17 cellular contexts compared by ENCODE assay signal in genomic region chr2:180707175-180707866, GRCh38.
A peak's percentile ranks its signal among the peaks of the same experiment; 100 is the strongest.
DNase-seq lines count a peak whose midpoint lies in the region; ATAC-seq, FAIRE-seq and TF ChIP-seq lines count a peak whose summit lies in the region.
"Had no signal": no experiment of that assay in that cellular context is flagged by ENCODE, and none has a peak within 500 bp of the region (broad histone marks: within the 10 kb centered on the region; RNA-seq: fewer than 3 reads in every experiment).

No MANE protein-coding gene starts in this region.

- peak overlapping the region in 1 of 2 experiments; percentile 10; a peak in 1 of 6 replicates for H3K27ac ChIP-seq in A549
- no peak overlapping the region for H3K27ac ChIP-seq in HCT116 (ENCODE audit: low read depth, low read length)
- H3K27ac ChIP-seq: HL-60, PC-9, SJSA1 had no signal

- H3K4me2 ChIP-seq in A549 (peak overlapping the region; percentile 9; the same call in 1 of the 3 replicates), HCT116 (ENCODE audit: low read length) (peak overlapping the region; percentile 12; the same call in 1 of the 2 replicates)
- H3K4me2 ChIP-seq: PC-9 had no signal

- no peaks in the 10 kb centered on the region for H3K36me3 ChIP-seq in HCT116 (ENCODE audit: control insufficient read depth in 1 of 2, insufficient read depth in 2 of 2, low read length in 2 of 2)
- H3K36me3 ChIP-seq: BE2C, HAP-1, SJSA1 had no signal

- BruUV-seq in HCT116 (replicated peaks; lab: Mats Ljungman, UMichigan): no TSS peak

- no peak for TF ChIP-seq EP300 in A549 (IDR thresholded peaks at IDR 0.05)

- no peaks in the 10 kb centered on the region for H4K20me1 ChIP-seq in HCT116 (ENCODE audit: insufficient read depth)

- intact Hi-C loops in HCT116 (cut with micrococcal nuclease): no loop called here
- intact Hi-C loops in left colon (cut with DNase I, micrococcal nuclease): no loop called here

- no peak for TF ChIP-seq RAD21 in A549 (conservative IDR thresholded peaks at IDR 0.05 in 1 of 2, IDR thresholded peaks at IDR 0.05 in 1 of 2)
- TF ChIP-seq RAD21 in HCT116 (IDR thresholded peaks at IDR 0.05; ENCODE audit: low read depth): no peak

- RAD21 ChIA-PET in HCT116 (lab: Charles Lee; ENCODE audit: low non-redundant PET in 1 of 2, low total read pairs in 2 of 2, uncharacterized antibody in 2 of 2, unreplicated experiment in 2 of 2): no interaction called here

- FAIRE-seq in A549 (lab: Jason Lieb, UNC): no peak
- FAIRE-seq: HTR-8/SVneo had no signal

- no peak overlapping the region for H2AFZ ChIP-seq in HCT116 (ENCODE audit: low read depth, low read length, poor library complexity, severe bottlenecking)

- H3K4me3 ChIP-seq in A549 (no peak overlapping the region), HCT116 (replicated peaks in 1 of 2; ENCODE audit: low read depth in 1 of 2, low read length in 2 of 2) (no peak overlapping the region)
- H3K4me3 ChIP-seq: HAP-1, PC-9, SJSA1 had no signal

- no peak for TF ChIP-seq POLR2A in A549 (IDR thresholded peaks at IDR 0.05; ENCODE audit: low read length)
- no peak for TF ChIP-seq POLR2A in HCT116 (IDR thresholded peaks at IDR 0.05; ENCODE audit: borderline replicate concordance, extremely low read depth, insufficient read depth, insufficient read length)

- TF ChIP-seq CTCF in A549 (IDR thresholded peaks at IDR 0.05) (no peak), HCT116 (IDR thresholded peaks at IDR 0.05 in 2 of 3, conservative IDR thresholded peaks at IDR 0.05 in 1 of 3; ENCODE audit: borderline replicate concordance in 1 of 3, insufficient read depth in 1 of 3, low read depth in 2 of 3, low read length in 2 of 3) (no peak), GM10266 (IDR thresholded peaks at IDR 0.05; ENCODE audit: control insufficient read depth, insufficient read depth, low read depth, missing control alignments) (no peak)

- peaks cover 4% of the 10 kb centered on the region; the same call in 1 of the 2 replicates for H3K9me2 ChIP-seq in HCT116 (ENCODE audit: insufficient read depth)

- CTCF ChIA-PET in A549 (lab: Yijun Ruan, JAX): interaction anchor here (0.7 to 1.5 kb wide), 4 partner anchors 9 to 273 kb away, joined by 3 to 5 read pairs (median 4); partner anchors contain the start of gene UBE2E3
- CTCF ChIA-PET in HCT116 (lab: Charles Lee): no interaction called here

- H3K9me3 ChIP-seq in A549 (no peaks in the 10 kb centered on the region), HCT116 (ENCODE audit: control insufficient read depth in 1 of 2, insufficient read depth in 1 of 2, low read depth in 1 of 2, low read length in 2 of 2) (no peaks in the 10 kb centered on the region; a peak in 2 of 4 replicates)
- H3K9me3 ChIP-seq: BE2C, HAP-1, SJSA1 had no signal

- no peaks in the 10 kb centered on the region for H3K79me2 ChIP-seq in HCT116 (ENCODE audit: insufficient read depth, low read length)

- peaks cover 23% of the 10 kb centered on the region; the same call in 2 of the 3 replicates for H3K4me1 ChIP-seq in A549
- peaks cover 0 to 7% of the 10 kb centered on the region in 2 experiments; a peak in 2 of 4 replicates for H3K4me1 ChIP-seq in HCT116 (ENCODE audit: control insufficient read depth in 1 of 2, insufficient read depth in 2 of 2, low read length in 2 of 2)
- H3K4me1 ChIP-seq: BE2C, HAP-1 had no signal

- WGBS in A549 (ENCODE audit: missing lambda C conversion rate): 55% methylated on average over 3 of the region's 3 CpGs

- H3K9ac ChIP-seq in HCT116 (ENCODE audit: low read length): no peak overlapping the region

- no peak for ATAC-seq in A549
- ATAC-seq in HCT116: no peak
- peak; percentile 89 for ATAC-seq in left colon
- no peak for ATAC-seq in GM21515 (IDR thresholded peaks at IDR 0.05; ENCODE audit: unreplicated experiment)

- DNase-seq in A549 (ENCODE audit: low read depth in 1 of 2, low spot score in 1 of 2) (no peak), HCT116 (ENCODE audit: low read depth, low spot score) (no peak), NOMO-1 (lab: John Stamatoyannopoulos, UW; ENCODE audit: unreplicated experiment in 2 of 2) (peak; percentile 71 to 80), left colon (no peak), GM10266 (ENCODE audit: extremely low spot score) (no peak), T-helper 2 cell (no peak)
- DNase-seq in activated CD4-positive, alpha-beta T cell treated with anti-CD3 and anti-CD28 coated beads, Interleukin-2, amount 50 U/mL, for 48 hours: no peak
- DNase-seq: BE2C; CD4-positive, alpha-beta T cell; NK-92 treated with Interleukin-12 subunit alpha and Interleukin-12 subunit beta, amount 100 ng/mL, for 24 hours; T-helper 1 cell had no signal

- H3K27me3 ChIP-seq in HCT116 (ENCODE audit: insufficient read depth, low read length): no peaks in the 10 kb centered on the region
- H3K27me3 ChIP-seq: BE2C, SJSA1 had no signal

- POLR2A ChIA-PET in A549 (lab: Yijun Ruan, JAX): no interaction called here
- POLR2A ChIA-PET in HCT116 (lab: Charles Lee): no interaction called here

TF ChIP-seq in A549, 52 proteins besides CTCF, POLR2A, EP300 and RAD21:
- TF ChIP-seq SMC3 (IDR thresholded peaks at IDR 0.05): no peak
TF ChIP-seq in A549: peak in this region for 0.

TF ChIP-seq in HCT116, 20 proteins besides CTCF, POLR2A, EP300 and RAD21:
- no peak for TF ChIP-seq REST (IDR thresholded peaks at IDR 0.05; ENCODE audit: low read depth)
- TF ChIP-seq EZH2phosphoT487 (IDR thresholded peaks at IDR 0.05; ENCODE audit: borderline replicate concordance): no peak
- TF ChIP-seq SRF (IDR thresholded peaks at IDR 0.05; ENCODE audit: low read depth): no peak
- no peak for TF ChIP-seq TCF7L2 (IDR thresholded peaks at IDR 0.05; ENCODE audit: borderline replicate concordance, extremely low read depth, insufficient read depth, insufficient read length)
- TF ChIP-seq ZFX (IDR thresholded peaks at IDR 0.05): no peak
- no peak for TF ChIP-seq CBX3 (IDR thresholded peaks at IDR 0.05; ENCODE audit: low read depth)
- no peak for TF ChIP-seq POLR2AphosphoS5 (IDR thresholded peaks at IDR 0.05; ENCODE audit: low read depth, low read length)
- no peak for TF ChIP-seq EZH2 (IDR thresholded peaks at IDR 0.05)
- no peak for TF ChIP-seq SIN3A (IDR thresholded peaks at IDR 0.05; ENCODE audit: low read depth)
- TF ChIP-seq EGR1 (IDR thresholded peaks at IDR 0.05; ENCODE audit: low read depth): no peak
- TF ChIP-seq ZBTB33 (IDR thresholded peaks at IDR 0.05; ENCODE audit: extremely low read depth, insufficient replicate concordance, low read length): no peak
- no peak for TF ChIP-seq FOSL1 (IDR thresholded peaks at IDR 0.05; ENCODE audit: low read depth)
- no peak for TF ChIP-seq ZNF274 (IDR thresholded peaks at IDR 0.05; ENCODE audit: low read depth, low read length)
- no peak for TF ChIP-seq JUND (IDR thresholded peaks at IDR 0.05)
- no peak for TF ChIP-seq MAX (IDR thresholded peaks at IDR 0.05)
- TF ChIP-seq YY1 (IDR thresholded peaks at IDR 0.05; ENCODE audit: extremely low read depth, insufficient replicate concordance, low read depth, low read length): no peak
- TF ChIP-seq SP1 (IDR thresholded peaks at IDR 0.05; ENCODE audit: low read depth): no peak
- TF ChIP-seq CEBPB (IDR thresholded peaks at IDR 0.05; ENCODE audit: low read depth): no peak
- TF ChIP-seq ELF1 (IDR thresholded peaks at IDR 0.05; ENCODE audit: borderline replicate concordance, low read depth): no peak
- TF ChIP-seq ATF3 (IDR thresholded peaks at IDR 0.05): no peak

Comparison
In these comparisons a context has a peak if more than half of its experiments do, and no peak if none do; other contexts are left out.
1. DNase-seq: peak in NOMO-1 (2 of 2); none in A549 (0 of 2), HCT116 (single experiment), left colon (0 of 2), activated CD4-positive, alpha-beta T cell treated with anti-CD3 and anti-CD28 coated beads, Interleukin-2, amount 50 U/mL, for 48 hours (0 of 2), GM10266 (single experiment) and T-helper 2 cell (0 of 5).